In the genomic region with DNA sequence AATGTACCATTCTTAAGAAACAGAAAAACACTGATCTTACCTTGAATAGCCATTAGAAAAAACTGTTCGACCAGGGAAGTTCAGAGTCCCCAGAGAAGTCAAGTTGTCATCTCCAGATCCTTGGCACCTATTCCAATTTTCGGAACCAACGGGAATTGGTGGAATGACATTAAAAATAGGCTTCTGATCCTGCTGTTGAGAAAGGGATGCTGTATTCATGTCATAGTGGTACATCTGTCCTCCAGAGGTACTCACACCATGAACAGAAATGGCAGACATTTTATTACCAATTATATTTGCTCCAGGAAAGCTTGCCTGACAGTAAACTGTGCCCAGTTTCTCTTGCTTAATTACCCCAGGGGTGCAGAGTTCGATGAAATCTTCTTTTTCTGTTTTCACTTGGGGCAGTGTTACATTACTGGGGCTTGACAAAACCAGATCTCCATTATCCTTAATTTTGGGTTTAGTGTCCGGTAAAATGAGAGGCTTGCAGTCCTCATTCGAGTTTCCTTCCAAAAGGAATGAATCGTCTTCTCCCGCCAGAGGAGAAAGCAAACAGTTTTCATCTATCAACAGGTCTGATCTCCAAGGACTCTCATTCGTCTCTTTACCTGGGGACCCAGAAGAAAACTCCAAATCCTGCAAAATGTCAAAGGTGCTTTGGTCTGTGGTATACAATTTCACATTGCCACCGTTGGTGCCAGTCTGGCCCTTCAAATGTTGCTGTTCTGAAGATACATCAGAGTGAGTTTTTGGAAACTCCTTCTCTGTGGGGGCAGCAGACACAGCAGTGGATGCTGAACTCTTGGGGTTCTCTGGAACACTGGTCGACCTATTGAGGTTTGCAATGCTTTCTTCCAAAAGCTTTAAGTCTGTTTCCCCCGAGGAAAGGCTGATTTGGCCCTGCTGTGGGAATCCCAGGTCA, we compare ENCODE assay signal across 8 cellular contexts. TPM values are rescaled to one million over a fixed set of nuclear protein-coding genes. Genes with fewer than 3 reads are reported as not detected.
DNase-seq lines count a peak whose midpoint lies in the region; TF ChIP-seq lines count a peak whose summit lies in the region.

No MANE protein-coding gene starts in this region.

- H3K27me3 ChIP-seq in DOHH2 (ENCODE audit: control insufficient read depth, low read length) (no peaks in the 10 kb centered on the region), PC-9 (ENCODE audit: insufficient read depth, low read depth) (no peaks in the 10 kb centered on the region), rectal smooth muscle tissue (ENCODE audit: control insufficient read depth, insufficient read depth, low read length) (no peaks in the 10 kb centered on the region)

- H3K36me3 ChIP-seq in DOHH2 (ENCODE audit: control insufficient read depth, low read length) = peaks cover 79% of the 10 kb centered on the region
- H3K36me3 ChIP-seq in PC-9 (ENCODE audit: low read depth) = peaks cover 22% of the 10 kb centered on the region; the same call in 1 of the 2 replicates
- H3K36me3 ChIP-seq in rectal smooth muscle tissue (ENCODE audit: control insufficient read depth, insufficient read depth, low read length) = peaks cover 4% of the 10 kb centered on the region

- H3K4me3 ChIP-seq in DOHH2 (ENCODE audit: low read length) = peak overlapping the region; percentile 88
- H3K4me3 ChIP-seq in PC-9 = peak overlapping the region; percentile 34; the same call in 1 of the 2 replicates
- H3K4me3 ChIP-seq in epithelial cell of proximal tubule (ENCODE audit: low read depth, low read length) = peak overlapping the region; percentile 78
- H3K4me3 ChIP-seq in rectal smooth muscle tissue (ENCODE audit: low read length) = peak overlapping the region; percentile 90

- H3K4me2 ChIP-seq in DOHH2 (ENCODE audit: low read length) (peak overlapping the region; percentile 81), PC-9 (peak overlapping the region; percentile 98)

- TF ChIP-seq CTCF in DOHH2 (IDR thresholded peaks at IDR 0.05; ENCODE audit: low read depth, low read length, poor library complexity, severe bottlenecking) (no peak), PC-9 (conservative IDR thresholded peaks at IDR 0.05) (no peak), epithelial cell of proximal tubule (conservative IDR thresholded peaks at IDR 0.05; ENCODE audit: low read depth, low read length) (no peak), endothelial cell (IDR thresholded peaks at IDR 0.05; ENCODE audit: unreplicated experiment) (no peak)

- POLR2A ChIA-PET in PC-9 (lab: Charles Lee; ENCODE audit: unreplicated experiment) = no interaction called here

- intact Hi-C loops in PC-9 (cut with micrococcal nuclease; ENCODE audit: unreplicated experiment) = loop anchor here (1.0 to 10.0 kb wide), 7 partner anchors 83 to 775 kb away; a partner anchor contains a TSS

- no peak overlapping the region for H3K27ac Mint-ChIP-seq in endothelial cell (ENCODE audit: unreplicated experiment)

- peak overlapping the region; percentile 19; the same call in 1 of the 2 replicates for H3K27ac ChIP-seq in DOHH2 (ENCODE audit: low read depth, low read length)
- H3K27ac ChIP-seq in PC-9 = no peak overlapping the region
- H3K27ac ChIP-seq in rectal smooth muscle tissue (ENCODE audit: low read depth, low read length) = no peak overlapping the region

- CTCF ChIA-PET in PC-9 (lab: Charles Lee) = no interaction called here

- peaks cover 3% of the 10 kb centered on the region for H3K27me3 Mint-ChIP-seq in endothelial cell (ENCODE audit: unreplicated experiment)

- H3K79me2 ChIP-seq in DOHH2 (ENCODE audit: control insufficient read depth, low read length) (peaks cover 92% of the 10 kb centered on the region), PC-9 (ENCODE audit: low read depth) (peaks cover 79% of the 10 kb centered on the region)

- no peak overlapping the region for H2AFZ ChIP-seq in PC-9

- H3F3A ChIP-seq in DOHH2 (ENCODE audit: control insufficient read depth, insufficient read depth) (peaks cover 21% of the 10 kb centered on the region), PC-9 (ENCODE audit: insufficient read depth, low read depth) (peaks cover 3% of the 10 kb centered on the region; the same call in 1 of the 2 replicates)

- peaks cover 13% of the 10 kb centered on the region for H3K4me1 Mint-ChIP-seq in endothelial cell (ENCODE audit: unreplicated experiment)

- H3K4me1 ChIP-seq in DOHH2 (ENCODE audit: control insufficient read depth, low read length) (peaks cover 67% of the 10 kb centered on the region), PC-9 (replicated peaks; ENCODE audit: insufficient read depth) (peaks cover 59% of the 10 kb centered on the region), rectal smooth muscle tissue (ENCODE audit: control insufficient read depth, insufficient read depth, low read length) (peaks cover 22% of the 10 kb centered on the region)

- H3K36me3 Mint-ChIP-seq in endothelial cell (ENCODE audit: low read depth, unreplicated experiment) = no peaks in the 10 kb centered on the region

- H4K20me1 ChIP-seq in DOHH2 (ENCODE audit: control insufficient read depth, insufficient read depth, low read depth, low read length) = peaks cover 35% of the 10 kb centered on the region
- H4K20me1 ChIP-seq in PC-9 (ENCODE audit: insufficient read depth) = peaks cover 12% of the 10 kb centered on the region; the same call in 1 of the 2 replicates

- BruUV-seq in PC-9 (replicated peaks; lab: Mats Ljungman, UMichigan) = no TSS peak

- H3K9me3 ChIP-seq in DOHH2 (ENCODE audit: control insufficient read depth, insufficient read depth, low read length) (no peaks in the 10 kb centered on the region), PC-9 (ENCODE audit: insufficient read depth, low read depth) (no peaks in the 10 kb centered on the region)

- H3K9me2 ChIP-seq in DOHH2 (replicated peaks; ENCODE audit: control insufficient read depth, low read length) (no peaks in the 10 kb centered on the region), PC-9 (ENCODE audit: insufficient read depth) (no peaks in the 10 kb centered on the region)

- H3K9me3 Mint-ChIP-seq in endothelial cell (ENCODE audit: unreplicated experiment) = no peaks in the 10 kb centered on the region

- no peak for DNase-seq in PC-9
- DNase-seq in epithelial cell of proximal tubule (ENCODE audit: low read depth) = no peak
- DNase-seq in epidermal melanocyte (ENCODE audit: insufficient read length, low spot score) = no peak
- DNase-seq in endothelial cell (ENCODE audit: low spot score) = no peak
- DNase-seq in stimulated activated CD4-positive, alpha-beta T cell treated with anti-CD3 and anti-CD28 coated beads, Interleukin-15, amount 100 ng/mL, for 24 hours = no peak
- no peak for DNase-seq in HUDEP-2 (lab: John Stamatoyannopoulos, UW; ENCODE audit: unreplicated experiment in 76 of 76)

- no peak overlapping the region for H3K4me3 Mint-ChIP-seq in endothelial cell (ENCODE audit: unreplicated experiment)

- no peak overlapping the region for H3K9ac ChIP-seq in rectal smooth muscle tissue (ENCODE audit: low read length)

RNA-seq across cellular contexts. Expression of a gene that starts 3.6 kb away (rescaled TPM):
- total RNA-seq in PC-9 (2021) (48.8 and 52.8 TPM in 2 replicates), epithelial cell of proximal tubule (14.1 and 14.6 TPM in 2 replicates), endothelial cell (ENCODE audit: unreplicated experiment) (9.9 TPM)

Comparison
In these comparisons a context has a peak if more than half of its experiments do, and no peak if none do; other contexts are left out.
1. H3K4me3 ChIP-seq: peak in every context shown above with its lines; median percentile 90 in rectal smooth muscle tissue; 88 in DOHH2; 78 in epithelial cell of proximal tubule; 34 in PC-9.